8 cellular contexts compared by ENCODE assay signal in genomic region chr1:28259252-28259934, GRCh38.
DNase-seq lines count a peak whose midpoint lies in the region; ATAC-seq lines count a peak whose summit lies in the region.

Gene SESN2 (plus strand): TSS chr1:28259518. CDS start chr1:28259848, 330 bp downstream.

- peak; percentile 88 for ATAC-seq in HG03442 (IDR thresholded peaks at IDR 0.05; ENCODE audit: unreplicated experiment)

- H3K27ac ChIP-seq in cingulate gyrus (ENCODE audit: low read depth, low read length), result peak within 1 kb of the TSS; percentile 39

- DNase-seq in Ammon's horn (ENCODE audit: low spot score), result peak; percentile 97
- DNase-seq in GM19238 (ENCODE audit: insufficient read length, low spot score), result peak; percentile 98
- DNase-seq in NCI-H524 (lab: John Stamatoyannopoulos, UW), result peak; percentile 97 to 98
- DNase-seq in activated CD4-positive, alpha-beta T cell treated with anti-CD3 and anti-CD28 coated beads for 4 hours, result peak; percentile 99
- DNase-seq in kidney glomerular epithelial cell (lab: John Stamatoyannopoulos, UW), result peak; percentile 97
- DNase-seq in stimulated activated CD4-positive, alpha-beta T cell treated with anti-CD3 and anti-CD28 coated beads, Interleukin-1b, Interleukin-23, amount 100 ng/mL, for 1 hour (ENCODE audit: low read depth in 2 of 2), result peak; percentile 97 to 98

Comparison
In these comparisons a context has a peak if more than half of its experiments do, and no peak if none do; other contexts are left out.
1. Peak in every context shown above with its lines: DNase-seq, ATAC-seq and H3K27ac ChIP-seq.